ENCODE assay signal across 8 cellular contexts in the genomic region with DNA sequence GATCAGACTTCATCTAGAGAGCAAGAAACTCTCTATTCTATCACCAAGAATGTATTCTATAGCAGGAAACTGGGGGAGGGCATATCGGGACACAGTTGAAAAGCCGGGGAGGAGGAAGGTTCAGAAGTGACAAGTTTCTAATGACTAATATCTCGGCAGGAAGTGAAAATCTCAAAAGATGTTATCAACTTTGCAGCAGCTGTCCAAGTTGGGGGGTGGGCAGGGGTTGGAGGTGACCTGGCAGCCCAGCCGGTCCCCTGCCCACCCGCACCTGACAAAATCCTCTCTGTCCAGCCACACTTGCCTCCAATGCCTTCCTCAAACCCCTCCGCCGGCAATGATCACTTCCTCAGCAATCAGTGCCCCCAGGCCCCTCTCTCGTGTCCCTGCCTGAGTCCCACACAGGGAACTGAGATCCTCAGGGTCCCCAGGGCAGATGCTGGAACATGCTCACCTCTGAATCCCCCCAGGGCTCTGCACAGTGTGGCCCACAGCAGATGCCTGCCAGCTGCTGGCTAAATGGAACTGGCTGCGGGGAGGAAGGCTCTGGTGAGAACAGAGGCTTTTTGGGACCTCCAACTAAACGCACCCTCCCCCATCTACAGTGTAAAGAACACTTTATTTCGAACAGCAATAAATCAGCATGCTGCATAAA. TPM values are rescaled to one million over a fixed set of nuclear protein-coding genes. Genes with fewer than 3 reads are reported as not detected.
DNase-seq lines count a peak whose midpoint lies in the region; ATAC-seq and TF ChIP-seq lines count a peak whose summit lies in the region.

No MANE protein-coding gene starts in this region.

- H3K4me1 Mint-ChIP-seq in IgD-negative memory B cell (peaks cover 41 to 86% (median 68%) of the 10 kb centered on the region in 3 donors), nephron progenitor cell (peaks cover 96% of the 10 kb centered on the region)

- peaks cover 8% of the 10 kb centered on the region for H3K36me3 Mint-ChIP-seq in IgD-negative memory B cell
- H3K36me3 Mint-ChIP-seq in nephron progenitor cell (ENCODE audit: low read depth): peaks cover 5% of the 10 kb centered on the region

- peaks cover 1% of the 10 kb centered on the region for H3K27me3 Mint-ChIP-seq in IgD-negative memory B cell
- peaks cover 2% of the 10 kb centered on the region for H3K27me3 Mint-ChIP-seq in nephron progenitor cell (ENCODE audit: low read depth, poor library complexity)

- TF ChIP-seq CTCF in nephron progenitor cell (IDR thresholded peaks at IDR 0.05): no peak

- H3K4me3 Mint-ChIP-seq in IgD-negative memory B cell: peak overlapping the region; percentile 63 to 90 (median 84)
- peak overlapping the region; percentile 54 for H3K4me3 Mint-ChIP-seq in nephron progenitor cell

- H3K9me3 Mint-ChIP-seq in IgD-negative memory B cell: no peaks in the 10 kb centered on the region
- no peaks in the 10 kb centered on the region for H3K9me3 Mint-ChIP-seq in nephron progenitor cell

- peak; percentile 73 for DNase-seq in activated CD4-positive, alpha-beta T cell treated with anti-CD3 and anti-CD28 coated beads for 48 hours
- DNase-seq in nephron progenitor cell (no peak), HK-2 (ENCODE audit: unreplicated experiment) (no peak), amniotic stem cell (lab: John Stamatoyannopoulos, UW) (no peak), cortex of kidney (lab: John Stamatoyannopoulos, UW) (no peak)

- H3K27ac Mint-ChIP-seq in IgD-negative memory B cell (peak overlapping the region; percentile 93 to 99 (median 94)), nephron progenitor cell (peak overlapping the region; percentile 93)

- peak; percentile 38 for ATAC-seq in GM18499 (IDR thresholded peaks at IDR 0.05; ENCODE audit: insufficient read depth, unreplicated experiment)
- ATAC-seq in GM21576 (IDR thresholded peaks at IDR 0.05; ENCODE audit: unreplicated experiment): peak; percentile 59

RNA-seq across cellular contexts. Expression of gene CCDC88C, which starts 43.9 kb away (rescaled TPM):
- polyA plus RNA-seq in IgD-negative memory B cell: 30.5 TPM
